ENCODE assay signal across 23 cellular contexts in genomic region chr5:2883771-2884170, GRCh38.
"Had no signal": no experiment of that assay in that cellular context is flagged by ENCODE, and none has a peak within 500 bp of the region (broad histone marks: within the 10 kb centered on the region; RNA-seq: fewer than 3 reads in every experiment).

No MANE protein-coding gene starts in this region.

- H3K27ac ChIP-seq: SK-N-MC, WERI-Rb-1 had no signal

- H3K36me3 Mint-ChIP-seq: brain, T-cell had no signal

- H3K27me3 Mint-ChIP-seq: activated CD4-positive, alpha-beta memory T cell treated with anti-CD3 and anti-CD28 coated beads, Interleukin-2, amount 10 ng/mL, durations not matched to agents 7 days and 5 days; activated CD4-positive, alpha-beta T cell treated with anti-CD3 and anti-CD28 coated beads for 36 hours; IgD-negative memory B cell; T-cell had no signal

- H3K4me3 Mint-ChIP-seq: activated CD4-positive, alpha-beta memory T cell treated with anti-CD3 and anti-CD28 coated beads, Interleukin-2, amount 10 ng/mL, durations not matched to agents 7 days and 5 days; activated CD4-positive, alpha-beta T cell treated with anti-CD3 and anti-CD28 coated beads for 36 hours; brain; IgD-negative memory B cell; T-cell had no signal

- H3K4me3 ChIP-seq: SK-N-MC had no signal

- H3K36me3 ChIP-seq: WERI-Rb-1 had no signal

- ATAC-seq: activated CD4-positive, alpha-beta T cell treated with anti-CD3 and anti-CD28 coated beads for 36 hours; activated naive CD4-positive, alpha-beta T cell treated with anti-CD3 and anti-CD28 coated beads, Interleukin-2, amount 50 U/mL, for 72 hours; T-cell had no signal

- DNase-seq: activated CD4-positive, alpha-beta memory T cell treated with anti-CD3 and anti-CD28 coated beads, Interleukin-2, amount 10 ng/mL, durations not matched to agents 7 days and 5 days; activated CD4-positive, alpha-beta T cell treated with anti-CD3 and anti-CD28 coated beads for 36 hours; activated CD4-positive, alpha-beta T cell treated with anti-CD3 and anti-CD28 coated beads, Interleukin-2, amount 50 U/mL, for 1 hour; activated CD8-positive, alpha-beta memory T cell treated with anti-CD3 and anti-CD28 coated beads, Interleukin-2, amount 50 U/mL, for 48 hours; activated naive CD4-positive, alpha-beta T cell treated with Interleukin-2 at 50 U/mL for 16 hours; activated T-cell treated with anti-CD3 and anti-CD28 coated beads, Interleukin-2, amount 50 U/mL, for 1 hour; amygdala; KG1; NCI-H1048; NCI-H1417; NCI-H2029; NCI-H2107; NCI-H2171 treated with DMSO at 0.1 percent for 48 hours; NCI-H226; NCI-H526 treated with DMSO at 0.1 percent for 48 hours; NCI-H82; T-cell; T-helper 2 cell; WERI-Rb-1 had no signal

- H3K4me1 Mint-ChIP-seq: activated CD4-positive, alpha-beta memory T cell treated with anti-CD3 and anti-CD28 coated beads, Interleukin-2, amount 10 ng/mL, durations not matched to agents 7 days and 5 days; activated CD4-positive, alpha-beta T cell treated with anti-CD3 and anti-CD28 coated beads for 36 hours; brain; T-cell had no signal

- H3K27ac Mint-ChIP-seq: activated CD4-positive, alpha-beta memory T cell treated with anti-CD3 and anti-CD28 coated beads, Interleukin-2, amount 10 ng/mL, durations not matched to agents 7 days and 5 days; activated CD4-positive, alpha-beta T cell treated with anti-CD3 and anti-CD28 coated beads for 36 hours; activated naive CD4-positive, alpha-beta T cell treated with anti-CD3 and anti-CD28 coated beads, Interleukin-2, amount 50 U/mL, for 72 hours; brain; IgD-negative memory B cell; T-cell had no signal
